Comparison of ENCODE assay signal across 8 cellular contexts in the genomic region with DNA sequence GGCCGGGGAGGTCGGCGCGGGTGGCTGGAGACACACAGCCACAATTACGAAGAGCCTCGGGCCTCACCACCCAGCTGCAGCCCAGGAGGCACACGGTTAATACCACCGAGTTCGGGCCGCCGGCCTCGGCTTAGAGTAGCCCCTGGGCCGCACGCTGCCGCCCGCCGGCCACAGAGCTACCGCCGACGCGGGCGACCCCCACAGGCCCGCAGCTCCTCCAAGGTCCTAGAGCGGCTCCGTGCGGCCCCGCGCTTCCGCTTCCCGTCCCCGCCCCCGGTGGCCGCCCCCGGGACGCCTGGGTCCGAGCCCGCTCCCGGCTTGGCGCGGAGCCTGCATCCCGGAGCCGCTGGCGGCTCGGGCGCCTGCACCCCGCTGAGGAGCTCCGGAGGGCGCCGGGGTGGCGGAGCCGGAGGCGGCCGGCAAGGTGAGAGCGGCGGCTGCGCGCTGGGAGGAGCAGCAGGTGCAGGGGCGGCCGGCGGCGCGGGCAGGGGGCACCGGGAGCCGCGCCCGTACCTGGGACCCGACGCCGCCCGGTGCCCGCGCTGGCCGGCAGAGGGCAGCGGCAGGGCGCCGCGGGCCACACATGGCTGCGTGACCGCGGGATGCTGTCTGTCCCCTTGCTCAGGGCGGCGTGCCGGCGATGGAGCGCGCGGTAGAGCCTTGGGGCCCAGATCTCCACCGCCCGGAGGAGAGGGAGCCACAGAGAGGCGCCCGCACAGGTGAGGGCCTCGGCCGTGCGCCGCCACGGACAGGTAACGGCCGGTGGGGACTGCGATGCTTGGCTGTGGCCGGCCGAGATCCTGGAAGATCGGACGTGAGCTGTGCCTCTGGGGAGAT. TPM values are rescaled to one million over a fixed set of nuclear protein-coding genes. Genes with fewer than 3 reads are reported as not detected.
A peak's percentile ranks its signal among the peaks of the same experiment; 100 is the strongest.
DNase-seq lines count a peak whose midpoint lies in the region; ATAC-seq and TF ChIP-seq lines count a peak whose summit lies in the region.

TSS of gene ZNF48 (plus strand) at position 266 of the 837 bp plus-strand sequence. CDS start at position 641, 375 bp downstream.

- H3K9me3 Mint-ChIP-seq in WTC11: no peaks in the 10 kb centered on the region

- H3K4me1 Mint-ChIP-seq in WTC11: peaks cover 36% of the 10 kb centered on the region

- peak within 1 kb of the TSS; percentile 98 for H3K27ac Mint-ChIP-seq in WTC11

- intact Hi-C loops in colonic mucosa (cut with DNase I): no loop called here
- intact Hi-C loops in spleen (cut with DNase I; ENCODE audit: low total_unique reads): no loop called here

- CTCF ChIA-PET in AG04449 (lab: Yijun Ruan, JAX) (interaction anchor here (0.8 to 5.8 kb wide), 8 partner anchors 14 to 263 kb away, joined by 3 to 52 read pairs (median 5); partner anchors contain the start of genes CD2BP2, TBC1D10B and ZNF771), WTC11 (lab: Charles Lee) (interaction anchor here (0.5 to 9.3 kb wide), 18 partner anchors 9 to 283 kb away, joined by 3 to 97 read pairs (median 5); partner anchors contain the start of genes CD2BP2, DCTPP1, GDPD3 and SEPTIN1)

- peak within 1 kb of the TSS; percentile 85 to 92 for H3K9ac ChIP-seq in colonic mucosa (ENCODE audit: low read depth in 2 of 2, low read length in 2 of 2)

- POLR2A ChIA-PET in AG04449 (lab: Yijun Ruan, JAX) (interaction anchor here (0.5 to 3.3 kb wide), 7 partner anchors 12 to 28 kb away, joined by 3 to 11 read pairs (median 5); partner anchors contain the start of genes TBC1D10B and ZNF771), WTC11 (lab: Charles Lee) (interaction anchor here (0.7 to 2.0 kb wide), 11 partner anchors 9 to 163 kb away, joined by 3 to 26 read pairs (median 5); partner anchors contain the start of genes CD2BP2, MYL11, ZNF764 and ZNF771)

- H3K27ac ChIP-seq in colonic mucosa: peak within 1 kb of the TSS; percentile 46
- peak within 1 kb of the TSS; percentile 55 to 82 (median 76) for H3K27ac ChIP-seq in spleen

- TF ChIP-seq POLR2A in spleen (IDR thresholded peaks at IDR 0.05): no peak

- H3K36me3 ChIP-seq in colonic mucosa (no peaks in the 10 kb centered on the region), kidney epithelial cell (ENCODE audit: control insufficient read depth, insufficient read depth, low read length) (no peaks in the 10 kb centered on the region), spleen (peaks cover 0 to 20% (median 13%) of the 10 kb centered on the region in 6 donors)

- H3K36me3 Mint-ChIP-seq in WTC11: peaks cover 5% of the 10 kb centered on the region

- TF ChIP-seq CTCF in AG04449 (IDR thresholded peaks at IDR 0.05; ENCODE audit: insufficient read depth, low read length, missing control alignments) (peak; percentile 24), WTC11 (IDR thresholded peaks at IDR 0.05) (no peak), colonic mucosa (IDR thresholded peaks at IDR 0.05) (peak; percentile 15), kidney epithelial cell (IDR thresholded peaks at IDR 0.05; ENCODE audit: insufficient read depth, low read length, poor library complexity, severe bottlenecking) (no peak), spleen (IDR thresholded peaks at IDR 0.05 in 8 of 11, conservative IDR thresholded peaks at IDR 0.05 in 3 of 11) (peak in 6 of 11 experiments; percentile 8 to 59 (median 42))

- H3K4me3 ChIP-seq in AG04449 (ENCODE audit: low read depth, low read length) (peak within 1 kb of the TSS; percentile 77), colonic mucosa (peak within 1 kb of the TSS; percentile 85), kidney epithelial cell (ENCODE audit: low read depth, low read length) (peak within 1 kb of the TSS; percentile 87), spleen (peak within 1 kb of the TSS; percentile 57 to 87 (median 82))

- 0 to 1% (median 0%) methylated on average over 38 to 103 of the region's 103 CpGs for WGBS in spleen, 5 donors

- peaks cover 4% of the 10 kb centered on the region; the same call in 1 of the 2 replicates for H3K27me3 Mint-ChIP-seq in WTC11 (ENCODE audit: low read depth)

- H3K9me3 ChIP-seq in colonic mucosa (no peaks in the 10 kb centered on the region), spleen (no peaks in the 10 kb centered on the region)

- H3K27me3 ChIP-seq in colonic mucosa (no peaks in the 10 kb centered on the region), kidney epithelial cell (ENCODE audit: control insufficient read depth, insufficient read depth, low read length) (no peaks in the 10 kb centered on the region), spleen (replicated peaks in 1 of 7) (no peaks in the 10 kb centered on the region)

- DNase-seq in AG04449 (ENCODE audit: low read depth, low spot score) (peak; percentile 21), NCI-H2227 (lab: John Stamatoyannopoulos, UW; ENCODE audit: unreplicated experiment) (peak; percentile 97), WTC11 (ENCODE audit: low spot score) (peak; percentile 85), colonic mucosa (peak; percentile 72), kidney epithelial cell (ENCODE audit: low read depth) (no peak), spleen (peak; percentile 96)

- H3K4me3 Mint-ChIP-seq in WTC11: peak within 1 kb of the TSS; percentile 97

- H3K4me1 ChIP-seq in colonic mucosa (peaks cover 10% of the 10 kb centered on the region), spleen (peaks cover 10 to 61% (median 41%) of the 10 kb centered on the region in 6 donors)

- ATAC-seq in GM18511 (IDR thresholded peaks at IDR 0.05; ENCODE audit: unreplicated experiment) (peak; percentile 67), HG03103 (IDR thresholded peaks at IDR 0.05; ENCODE audit: low read depth, unreplicated experiment) (peak; percentile 53), WTC11 (peak; percentile 81)

TF ChIP-seq in WTC11, 78 proteins besides CTCF, POLR2A, EP300 and RAD21 (continues in another document):
- peak; percentile 39; the same call in 1 of the 2 replicates for TF ChIP-seq MYBL2 (CRISPR knock-in tag; IDR thresholded peaks at IDR 0.05)
- no peak for TF ChIP-seq PRRX2 (CRISPR knock-in tag; IDR thresholded peaks at IDR 0.05)
- TF ChIP-seq ZNF263 (CRISPR knock-in tag; IDR thresholded peaks at IDR 0.05; ENCODE audit: low read depth): no peak
- TF ChIP-seq, protein P1, sequence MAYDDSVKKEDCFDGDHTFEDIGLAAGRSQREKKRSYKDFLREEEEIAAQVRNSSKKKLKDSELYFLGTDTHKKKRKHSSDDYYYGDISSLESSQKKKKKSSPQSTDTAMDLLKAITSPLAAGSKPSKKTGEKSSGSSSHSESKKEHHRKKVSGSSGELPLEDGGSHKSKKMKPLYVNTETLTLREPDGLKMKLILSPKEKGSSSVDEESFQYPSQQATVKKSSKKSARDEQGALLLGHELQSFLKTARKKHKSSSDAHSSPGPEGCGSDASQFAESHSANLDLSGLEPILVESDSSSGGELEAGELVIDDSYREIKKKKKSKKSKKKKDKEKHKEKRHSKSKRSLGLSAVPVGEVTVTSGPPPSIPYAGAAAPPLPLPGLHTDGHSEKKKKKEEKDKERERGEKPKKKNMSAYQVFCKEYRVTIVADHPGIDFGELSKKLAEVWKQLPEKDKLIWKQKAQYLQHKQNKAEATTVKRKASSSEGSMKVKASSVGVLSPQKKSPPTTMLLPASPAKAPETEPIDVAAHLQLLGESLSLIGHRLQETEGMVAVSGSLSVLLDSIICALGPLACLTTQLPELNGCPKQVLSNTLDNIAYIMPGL (CRISPR knock-in tag; IDR thresholded peaks at IDR 0.05): 0 out of 2 replicates have a peak, but pooled peaks have one; percentile 48
- peak; percentile 55; the same call in 1 of the 2 replicates for TF ChIP-seq ETV6 (CRISPR knock-in tag; IDR thresholded peaks at IDR 0.05)
- peak; percentile 44; the same call in 1 of the 2 replicates for TF ChIP-seq NFE2L1 (CRISPR knock-in tag; IDR thresholded peaks at IDR 0.05)
- 0 out of 2 replicates have a peak, but pooled peaks have one; percentile 50 for TF ChIP-seq CREM (CRISPR knock-in tag; IDR thresholded peaks at IDR 0.05)
- TF ChIP-seq ZNF671 (CRISPR knock-in tag; IDR thresholded peaks at IDR 0.05): no peak
- TF ChIP-seq, protein P2, sequence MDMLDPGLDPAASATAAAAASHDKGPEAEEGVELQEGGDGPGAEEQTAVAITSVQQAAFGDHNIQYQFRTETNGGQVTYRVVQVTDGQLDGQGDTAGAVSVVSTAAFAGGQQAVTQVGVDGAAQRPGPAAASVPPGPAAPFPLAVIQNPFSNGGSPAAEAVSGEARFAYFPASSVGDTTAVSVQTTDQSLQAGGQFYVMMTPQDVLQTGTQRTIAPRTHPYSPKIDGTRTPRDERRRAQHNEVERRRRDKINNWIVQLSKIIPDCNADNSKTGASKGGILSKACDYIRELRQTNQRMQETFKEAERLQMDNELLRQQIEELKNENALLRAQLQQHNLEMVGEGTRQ (CRISPR knock-in tag; IDR thresholded peaks at IDR 0.05): peak; percentile 23; the same call in 1 of the 2 replicates
- no peak for TF ChIP-seq ZNF138 (CRISPR knock-in tag; conservative IDR thresholded peaks at IDR 0.05)
- peak; percentile 82; the same call in 1 of the 2 replicates for TF ChIP-seq KAT7 (CRISPR knock-in tag; IDR thresholded peaks at IDR 0.05; ENCODE audit: borderline replicate concordance)
- no peak for TF ChIP-seq ZNF232 (CRISPR knock-in tag; IDR thresholded peaks at IDR 0.05)
- TF ChIP-seq, protein P3, sequence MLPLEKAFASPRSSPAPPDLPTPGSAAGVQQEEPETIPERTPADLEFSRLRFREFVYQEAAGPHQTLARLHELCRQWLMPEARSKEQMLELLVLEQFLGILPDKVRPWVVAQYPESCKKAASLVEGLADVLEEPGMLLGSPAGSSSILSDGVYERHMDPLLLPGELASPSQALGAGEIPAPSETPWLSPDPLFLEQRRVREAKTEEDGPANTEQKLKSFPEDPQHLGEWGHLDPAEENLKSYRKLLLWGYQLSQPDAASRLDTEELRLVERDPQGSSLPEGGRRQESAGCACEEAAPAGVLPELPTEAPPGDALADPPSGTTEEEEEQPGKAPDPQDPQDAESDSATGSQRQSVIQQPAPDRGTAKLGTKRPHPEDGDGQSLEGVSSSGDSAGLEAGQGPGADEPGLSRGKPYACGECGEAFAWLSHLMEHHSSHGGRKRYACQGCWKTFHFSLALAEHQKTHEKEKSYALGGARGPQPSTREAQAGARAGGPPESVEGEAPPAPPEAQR (CRISPR knock-in tag; IDR thresholded peaks at IDR 0.05): no peak
- no peak; the same call in 1 of the 2 replicates for TF ChIP-seq ZBTB21 (CRISPR knock-in tag; IDR thresholded peaks at IDR 0.05; ENCODE audit: borderline replicate concordance)

RNA-seq across cellular contexts. Expression of gene ZNF48, which starts in this region (rescaled TPM):
- total RNA-seq in WTC11 (2021): 31.3 to 39.3 TPM (median 32.1 TPM) in 3 replicates
- total RNA-seq in colonic mucosa: 1 to 10 TPM; 6.5 to 6.8 TPM
- 24.4 and 27.4 TPM in 2 replicates for total RNA-seq in kidney epithelial cell
- total RNA-seq in spleen: 10 to 100 TPM in 3 of 7 donors, 1 to 10 TPM in 4; 7.1 to 10.4 (median 9.5) TPM
- polyA plus RNA-seq in spleen: 1 to 10 TPM; 2.7 to 5.7 (median 3.5) TPM

Comparison
In these comparisons a context has a peak if more than half of its experiments do, and no peak if none do; other contexts are left out.
1. CTCF ChIP-seq: peak in AG04449 (single experiment), colonic mucosa (single experiment) and spleen (6 of 11); none in WTC11 (single experiment) and kidney epithelial cell (single experiment).
2. Peak in every context shown above with its lines, with median percentiles within 50 percentile points of each other: H3K4me3 ChIP-seq and ATAC-seq.